25 cellular contexts compared by ENCODE assay signal in genomic region chr11:30753994-30754393, GRCh38.
"Had no signal": no experiment of that assay in that cellular context is flagged by ENCODE, and none has a peak within 500 bp of the region (broad histone marks: within the 10 kb centered on the region; RNA-seq: fewer than 3 reads in every experiment).

No MANE protein-coding gene starts in this region.

- H3K4me3 ChIP-seq: psoas muscle, right lobe of liver, sigmoid colon, stomach, thoracic aorta, thyroid gland, tibial nerve, upper lobe of left lung, vagina had no signal

- H3K27ac ChIP-seq: neutrophil, parathyroid adenoma, psoas muscle, right lobe of liver, sigmoid colon, stomach, thoracic aorta, thyroid gland, tibial nerve, upper lobe of left lung, vagina had no signal

- H3K9me3 ChIP-seq: neutrophil, psoas muscle, right lobe of liver, sigmoid colon, stomach, thoracic aorta, thyroid gland, upper lobe of left lung, vagina had no signal

- H3K4me1 ChIP-seq: parathyroid adenoma, right lobe of liver, stomach, thyroid gland, tibial nerve, upper lobe of left lung, vagina had no signal

- ATAC-seq: natural killer cell treated with Interleukin-12 subunit alpha and Interleukin-12 subunit beta and Interleukin-15 and Interleukin-18, amount 100 ng/mL, for 72 hours; psoas muscle; right cardiac atrium; right lobe of liver; stimulated activated effector memory CD8-positive, alpha-beta T cell treated with anti-CD3 and anti-CD28 coated beads, Interleukin-12 subunit alpha, Interleukin-12 subunit beta, amount 100 ng/mL, for 72 hours; stimulated activated naive B cell treated with anti-CD40 and anti-IgM and Interleukin-4, amounts not matched to agents 10 μg/mL and 1 μg/mL and 100 μg/mL, for 72 hours had no signal

- DNase-seq: nephron progenitor cell; nucleus accumbens; posterior cingulate gyrus; psoas muscle; right cardiac atrium; right lobe of liver; sigmoid colon; small intestine; stimulated activated CD4-positive, alpha-beta T cell treated with anti-CD3 and anti-CD28 coated beads, Interleukin-15, amount 100 ng/mL, for 24 hours; stimulated activated CD4-positive, alpha-beta T cell treated with anti-CD3 and anti-CD28 coated beads, Interleukin-2, amount 100 ng/mL, for 24 hours; stimulated activated CD4-positive, alpha-beta T cell treated with anti-CD3 and anti-CD28 coated beads, Interleukin-2, amount 100 ng/mL, for 48 hours; stimulated activated CD4-positive, alpha-beta T cell treated with anti-CD3 and anti-CD28 coated beads, Interleukin-4, amount 100 ng/mL, for 24 hours; stimulated activated naive B cell treated with anti-CD40 and anti-IgM and Interleukin-4, amounts not matched to agents 10 μg/mL and 1 μg/mL and 100 μg/mL, for 72 hours; stimulated activated naive CD4-positive, alpha-beta T cell treated with Interleukin-2 at 50 U/mL for 16 hours; stomach; thyroid gland; trophoblast cell; upper lobe of left lung had no signal

- H3K36me3 ChIP-seq: neutrophil, right lobe of liver, sigmoid colon, stomach, thoracic aorta, thyroid gland, tibial nerve, upper lobe of left lung, vagina had no signal
